In the genomic region with DNA sequence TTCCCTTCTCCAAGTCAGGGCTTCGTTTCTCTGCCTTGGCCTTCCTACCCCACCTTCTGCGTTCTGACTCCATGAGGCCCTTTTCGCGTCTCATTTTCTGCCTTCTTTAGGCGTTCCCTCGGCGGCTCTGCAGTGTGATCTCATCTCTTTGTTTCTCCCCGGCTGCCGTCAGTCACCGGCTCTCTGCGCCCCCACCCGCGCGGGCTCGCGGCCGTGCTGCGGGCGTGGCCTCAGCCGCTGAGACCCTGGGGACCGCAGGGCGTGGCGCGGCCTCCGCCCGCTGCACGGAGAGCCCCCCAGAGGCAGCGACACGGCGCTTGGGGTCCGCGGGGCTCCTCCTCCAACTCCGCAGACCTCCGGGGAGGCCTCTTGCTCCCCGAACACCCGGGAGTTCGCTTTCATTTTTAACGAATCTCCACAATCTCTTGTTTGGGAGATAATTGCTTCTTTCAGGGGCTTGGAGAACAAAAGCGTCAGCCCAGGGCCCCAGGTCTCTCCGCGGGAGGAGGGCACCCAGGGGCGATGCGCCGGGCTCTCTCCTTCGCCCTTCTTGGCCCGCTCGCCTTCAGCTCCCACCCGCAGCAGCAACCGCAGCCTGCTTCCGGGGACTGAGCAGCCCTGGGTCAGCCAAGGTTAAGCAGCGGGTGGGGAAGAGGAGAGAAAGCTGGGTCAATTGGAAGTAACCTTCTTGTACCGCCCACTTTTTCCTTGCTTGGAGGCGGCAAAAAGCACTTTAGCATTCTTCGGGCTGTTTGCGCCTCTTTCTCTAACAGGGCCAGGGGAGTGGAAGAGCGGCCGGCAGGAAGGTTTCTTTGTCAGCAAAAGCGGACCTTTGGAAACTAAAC, we compare ENCODE assay signal across 1 cellular context.
TF ChIP-seq lines count a peak whose summit lies in the region.

No MANE protein-coding gene starts in this region.

TF ChIP-seq in HepG2, 621 proteins besides CTCF, POLR2A, EP300 and RAD21 (continued from another document and continues in another):
- no peak for TF ChIP-seq ZNF878 (CRISPR knock-in tag; IDR thresholded peaks at IDR 0.05)
- no peak for TF ChIP-seq ZNF777 (CRISPR knock-in tag; IDR thresholded peaks at IDR 0.05)
- no peak for TF ChIP-seq TBX3 (IDR thresholded peaks at IDR 0.05; ENCODE audit: borderline replicate concordance)
- TF ChIP-seq ZNF224 (CRISPR knock-in tag; IDR thresholded peaks at IDR 0.05): no peak
- TF ChIP-seq SIX4 (CRISPR knock-in tag; IDR thresholded peaks at IDR 0.05): no peak
- TF ChIP-seq ZMYM4 (CRISPR knock-in tag; IDR thresholded peaks at IDR 0.05): 0 out of 2 replicates have a peak, but pooled peaks have one; percentile 35
- TF ChIP-seq REXO4 (CRISPR knock-in tag; IDR thresholded peaks at IDR 0.05; ENCODE audit: borderline replicate concordance): no peak
- TF ChIP-seq ZFP62 (CRISPR knock-in tag; IDR thresholded peaks at IDR 0.05): no peak
- TF ChIP-seq PREB (CRISPR knock-in tag; IDR thresholded peaks at IDR 0.05): no peak
- TF ChIP-seq ZNF766 (CRISPR knock-in tag; IDR thresholded peaks at IDR 0.05; ENCODE audit: borderline replicate concordance): no peak
- peak; percentile 52 for TF ChIP-seq PHF8 (CRISPR knock-in tag; IDR thresholded peaks at IDR 0.05)
- TF ChIP-seq RERE (CRISPR knock-in tag; IDR thresholded peaks at IDR 0.05; ENCODE audit: low read depth): no peak
- TF ChIP-seq CHCHD3 (CRISPR knock-in tag; IDR thresholded peaks at IDR 0.05): no peak
- TF ChIP-seq ZC3H13 (CRISPR knock-in tag; IDR thresholded peaks at IDR 0.05): no peak
- no peak for TF ChIP-seq EEA1 (CRISPR knock-in tag; IDR thresholded peaks at IDR 0.05; ENCODE audit: borderline replicate concordance)
- TF ChIP-seq ZNF230 (CRISPR knock-in tag; IDR thresholded peaks at IDR 0.05): no peak
- no peak for TF ChIP-seq ZNF879 (CRISPR knock-in tag; IDR thresholded peaks at IDR 0.05)
- TF ChIP-seq ZNF281 (CRISPR knock-in tag; IDR thresholded peaks at IDR 0.05; ENCODE audit: borderline replicate concordance): no peak
- no peak for TF ChIP-seq PRDM15 (CRISPR knock-in tag; IDR thresholded peaks at IDR 0.05)
- TF ChIP-seq ZZZ3 (CRISPR knock-in tag; IDR thresholded peaks at IDR 0.05; ENCODE audit: borderline replicate concordance): no peak
- TF ChIP-seq SALL2 (CRISPR knock-in tag; IDR thresholded peaks at IDR 0.05): no peak
- no peak for TF ChIP-seq ZNF552 (CRISPR knock-in tag; IDR thresholded peaks at IDR 0.05; ENCODE audit: borderline replicate concordance)
- TF ChIP-seq NFATC3 (CRISPR knock-in tag; IDR thresholded peaks at IDR 0.05): no peak
- no peak for TF ChIP-seq RNF219 (CRISPR knock-in tag; IDR thresholded peaks at IDR 0.05)
- no peak; the same call in none of the 2 replicates for TF ChIP-seq HOXA3 (CRISPR knock-in tag; IDR thresholded peaks at IDR 0.05)
- TF ChIP-seq MIER2 (CRISPR knock-in tag; IDR thresholded peaks at IDR 0.05): no peak
- TF ChIP-seq SOX13 (IDR thresholded peaks at IDR 0.05): no peak
- TF ChIP-seq SOX13 (CRISPR knock-in tag; conservative IDR thresholded peaks at IDR 0.05 in 1 of 2, IDR thresholded peaks at IDR 0.05 in 1 of 2): peak in 1 of 2 experiments; percentile 6; a peak in 1 of 4 replicates
- TF ChIP-seq ZNF234 (CRISPR knock-in tag; conservative IDR thresholded peaks at IDR 0.05): no peak
- TF ChIP-seq JUND (CRISPR knock-in tag; IDR thresholded peaks at IDR 0.05): 0 out of 2 replicates have a peak, but pooled peaks have one; percentile 20
- TF ChIP-seq, protein P1, sequence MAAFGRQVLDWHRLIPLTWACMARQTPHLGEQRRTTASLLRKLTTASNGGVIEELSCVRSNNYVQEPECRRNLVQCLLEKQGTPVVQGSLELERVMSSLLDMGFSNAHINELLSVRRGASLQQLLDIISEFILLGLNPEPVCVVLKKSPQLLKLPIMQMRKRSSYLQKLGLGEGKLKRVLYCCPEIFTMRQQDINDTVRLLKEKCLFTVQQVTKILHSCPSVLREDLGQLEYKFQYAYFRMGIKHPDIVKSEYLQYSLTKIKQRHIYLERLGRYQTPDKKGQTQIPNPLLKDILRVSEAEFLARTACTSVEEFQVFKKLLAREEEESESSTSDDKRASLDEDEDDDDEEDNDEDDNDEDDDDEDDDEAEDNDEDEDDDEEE (CRISPR knock-in tag; IDR thresholded peaks at IDR 0.05): no peak
- no peak for TF ChIP-seq ZNF550 (CRISPR knock-in tag; IDR thresholded peaks at IDR 0.05; ENCODE audit: borderline replicate concordance)
- TF ChIP-seq, protein P2, sequence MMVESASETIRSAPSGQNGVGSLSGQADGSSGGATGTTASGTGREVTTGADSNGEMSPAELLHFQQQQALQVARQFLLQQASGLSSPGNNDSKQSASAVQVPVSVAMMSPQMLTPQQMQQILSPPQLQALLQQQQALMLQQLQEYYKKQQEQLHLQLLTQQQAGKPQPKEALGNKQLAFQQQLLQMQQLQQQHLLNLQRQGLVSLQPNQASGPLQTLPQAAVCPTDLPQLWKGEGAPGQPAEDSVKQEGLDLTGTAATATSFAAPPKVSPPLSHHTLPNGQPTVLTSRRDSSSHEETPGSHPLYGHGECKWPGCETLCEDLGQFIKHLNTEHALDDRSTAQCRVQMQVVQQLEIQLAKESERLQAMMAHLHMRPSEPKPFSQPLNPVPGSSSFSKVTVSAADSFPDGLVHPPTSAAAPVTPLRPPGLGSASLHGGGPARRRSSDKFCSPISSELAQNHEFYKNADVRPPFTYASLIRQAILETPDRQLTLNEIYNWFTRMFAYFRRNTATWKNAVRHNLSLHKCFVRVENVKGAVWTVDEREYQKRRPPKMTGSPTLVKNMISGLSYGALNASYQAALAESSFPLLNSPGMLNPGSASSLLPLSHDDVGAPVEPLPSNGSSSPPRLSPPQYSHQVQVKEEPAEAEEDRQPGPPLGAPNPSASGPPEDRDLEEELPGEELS (CRISPR knock-in tag; IDR thresholded peaks at IDR 0.05): no peak
- TF ChIP-seq, protein P3, sequence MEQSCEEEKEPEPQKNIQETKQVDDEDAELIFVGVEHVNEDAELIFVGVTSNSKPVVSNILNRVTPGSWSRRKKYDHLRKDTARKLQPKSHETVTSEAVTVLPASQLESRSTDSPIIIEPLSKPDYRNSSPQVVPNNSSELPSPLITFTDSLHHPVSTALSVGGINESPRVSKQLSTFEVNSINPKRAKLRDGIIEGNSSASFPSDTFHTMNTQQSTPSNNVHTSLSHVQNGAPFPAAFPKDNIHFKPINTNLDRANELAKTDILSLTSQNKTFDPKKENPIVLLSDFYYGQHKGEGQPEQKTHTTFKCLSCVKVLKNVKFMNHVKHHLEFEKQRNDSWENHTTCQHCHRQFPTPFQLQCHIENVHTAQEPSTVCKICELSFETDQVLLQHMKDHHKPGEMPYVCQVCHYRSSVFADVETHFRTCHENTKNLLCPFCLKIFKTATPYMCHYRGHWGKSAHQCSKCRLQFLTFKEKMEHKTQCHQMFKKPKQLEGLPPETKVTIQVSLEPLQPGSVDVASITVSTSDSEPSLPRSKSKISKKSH (CRISPR knock-in tag; IDR thresholded peaks at IDR 0.05; ENCODE audit: borderline replicate concordance): no peak
